In the genomic region with DNA sequence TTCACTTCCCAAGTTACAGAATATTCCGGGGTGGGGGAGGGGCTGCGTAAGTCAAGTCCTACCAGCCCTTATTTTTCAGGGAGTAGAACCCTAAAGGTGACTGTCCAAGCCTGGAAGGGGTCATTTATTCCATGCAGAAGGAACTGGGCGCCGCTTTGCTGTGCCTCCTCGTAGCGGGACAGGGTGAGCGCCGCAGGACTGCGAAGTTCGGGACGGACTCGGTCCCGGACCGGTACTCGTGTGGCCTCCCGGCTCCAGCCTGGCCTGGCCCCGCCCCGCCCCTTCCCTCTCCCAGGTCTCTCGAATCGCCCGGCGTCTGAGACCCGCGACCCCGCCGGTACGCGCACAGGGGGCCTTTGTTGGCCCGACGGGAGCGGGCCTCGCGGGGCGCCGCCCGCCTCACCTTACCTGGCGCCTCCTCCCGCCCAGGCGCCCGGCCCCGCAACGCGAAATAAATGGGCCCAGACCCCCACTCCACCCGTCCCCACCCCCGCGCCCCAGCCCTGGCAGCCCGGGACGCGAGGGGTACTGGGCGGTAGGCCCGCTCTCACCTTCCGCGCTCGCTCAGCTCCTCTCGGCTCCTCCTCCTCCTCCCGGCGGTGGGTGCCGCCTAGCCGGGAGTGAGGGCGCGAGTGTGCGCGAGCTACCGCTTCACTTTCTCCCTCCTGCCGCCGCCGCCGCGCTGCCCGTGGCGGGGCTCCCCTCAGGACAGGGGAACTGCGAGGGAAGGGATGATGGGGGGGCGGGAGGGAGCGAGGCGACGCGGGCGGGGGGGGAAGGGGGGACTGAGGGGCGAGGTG, we compare ENCODE assay signal across 7 cellular contexts. TPM values are rescaled to one million over a fixed set of nuclear protein-coding genes. Genes with fewer than 3 reads are reported as not detected.
DNase-seq lines count a peak whose midpoint lies in the region; ATAC-seq and TF ChIP-seq lines count a peak whose summit lies in the region.

No MANE protein-coding gene starts in this region.

- peak overlapping the region; percentile 85 for H3K4me3 ChIP-seq in GM12864 (ENCODE audit: low read depth, low read length)
- peak overlapping the region; percentile 73 for H3K4me3 ChIP-seq in NT2/D1 (ENCODE audit: insufficient read length, low read depth)

- no peaks in the 10 kb centered on the region for H3K27me3 ChIP-seq in NT2/D1 (ENCODE audit: insufficient read depth, insufficient read length)

- no peak overlapping the region for H3K27ac Mint-ChIP-seq in activated naive CD4-positive, alpha-beta T cell treated with anti-CD3 and anti-CD28 coated beads for 36 hours
- H3K27ac Mint-ChIP-seq in osteocyte (ENCODE audit: unreplicated experiment) (no peak overlapping the region), type B pancreatic cell (peak overlapping the region; percentile 92)

- no peak for DNase-seq in GM12864 (ENCODE audit: low read depth)
- peak; percentile 25 for DNase-seq in NT2/D1 (ENCODE audit: low read depth, low spot score)
- DNase-seq in activated naive CD4-positive, alpha-beta T cell treated with anti-CD3 and anti-CD28 coated beads for 36 hours = peak; percentile 61
- DNase-seq in Right ventricle myocardium inferior (ENCODE audit: missing footprints) = peak; percentile 80
- no peak for DNase-seq in osteocyte (ENCODE audit: extremely low spot score, unreplicated experiment)
- DNase-seq in type B pancreatic cell (ENCODE audit: extremely low spot score, unreplicated experiment) = peak; percentile 74

- H3K9me3 ChIP-seq in NT2/D1 (ENCODE audit: insufficient read depth, low read length) = no peaks in the 10 kb centered on the region

- intact Hi-C loops in activated naive CD4-positive, alpha-beta T cell treated with anti-CD3 and anti-CD28 coated beads for 36 hours (cut with micrococcal nuclease) = loop anchor here (1.0 to 5.0 kb wide), 3 partner anchors 62 to 426 kb away; partner anchors contain the start of gene MYO7A
- intact Hi-C loops in Right ventricle myocardium inferior (cut with DNase I) = no loop called here

- H3K4me3 Mint-ChIP-seq in activated naive CD4-positive, alpha-beta T cell treated with anti-CD3 and anti-CD28 coated beads for 36 hours = peak overlapping the region; percentile 80
- H3K4me3 Mint-ChIP-seq in osteocyte (ENCODE audit: unreplicated experiment) (peak overlapping the region; percentile 75), type B pancreatic cell (peak overlapping the region; percentile 91)

- H3K9ac ChIP-seq in NT2/D1 (ENCODE audit: insufficient read length, low read depth) = peak overlapping the region; percentile 91

- TF ChIP-seq CTCF in GM12864 (IDR thresholded peaks at IDR 0.05; ENCODE audit: low read depth, low read length, missing control alignments) = no peak
- no peak for TF ChIP-seq CTCF in osteocyte (IDR thresholded peaks at IDR 0.05)
- TF ChIP-seq CTCF in type B pancreatic cell (conservative IDR thresholded peaks at IDR 0.05) = no peak

- peaks cover 13% of the 10 kb centered on the region for H3K4me1 Mint-ChIP-seq in activated naive CD4-positive, alpha-beta T cell treated with anti-CD3 and anti-CD28 coated beads for 36 hours (ENCODE audit: low read depth)
- peaks cover 9% of the 10 kb centered on the region for H3K4me1 Mint-ChIP-seq in osteocyte (ENCODE audit: unreplicated experiment)
- H3K4me1 Mint-ChIP-seq in type B pancreatic cell (ENCODE audit: unreplicated experiment) = peaks cover 28% of the 10 kb centered on the region

- peaks cover 3% of the 10 kb centered on the region for H3K36me3 Mint-ChIP-seq in activated naive CD4-positive, alpha-beta T cell treated with anti-CD3 and anti-CD28 coated beads for 36 hours (ENCODE audit: low read depth)
- no peaks in the 10 kb centered on the region for H3K36me3 Mint-ChIP-seq in osteocyte (ENCODE audit: unreplicated experiment)
- H3K36me3 Mint-ChIP-seq in type B pancreatic cell = no peaks in the 10 kb centered on the region

- H3K9me3 Mint-ChIP-seq in activated naive CD4-positive, alpha-beta T cell treated with anti-CD3 and anti-CD28 coated beads for 36 hours = no peaks in the 10 kb centered on the region
- no peaks in the 10 kb centered on the region for H3K9me3 Mint-ChIP-seq in osteocyte (ENCODE audit: unreplicated experiment)
- H3K9me3 Mint-ChIP-seq in type B pancreatic cell = no peaks in the 10 kb centered on the region

- H3K27me3 Mint-ChIP-seq in activated naive CD4-positive, alpha-beta T cell treated with anti-CD3 and anti-CD28 coated beads for 36 hours (ENCODE audit: low read depth) = peaks cover 9% of the 10 kb centered on the region
- H3K27me3 Mint-ChIP-seq in osteocyte (ENCODE audit: unreplicated experiment) = peaks cover 55% of the 10 kb centered on the region
- H3K27me3 Mint-ChIP-seq in type B pancreatic cell = peaks cover 3% of the 10 kb centered on the region

- peak; percentile 47 for ATAC-seq in HG02642 (IDR thresholded peaks at IDR 0.05; ENCODE audit: poor library complexity, unreplicated experiment)
- peak; percentile 68 for ATAC-seq in Right ventricle myocardium inferior

- no peaks in the 10 kb centered on the region for H3K36me3 ChIP-seq in NT2/D1 (ENCODE audit: insufficient read depth, insufficient read length, low read length)

- H3K4me1 ChIP-seq in NT2/D1 (ENCODE audit: insufficient read depth, insufficient read length) = no peaks in the 10 kb centered on the region

- CTCF ChIA-PET in activated naive CD4-positive, alpha-beta T cell treated with anti-CD3 and anti-CD28 coated beads for 36 hours (lab: Charles Lee) = interaction anchor here (0.6 to 1.3 kb wide), 2 partner anchors 191 to 285 kb away, joined by 3 read pairs; no protein-coding TSS in a partner anchor

RNA-seq across cellular contexts. Expression of gene PAK1, which starts 0.7 kb away (rescaled TPM):
- 10 to 100 TPM; 45.8 to 49.5 TPM for total RNA-seq in activated naive CD4-positive, alpha-beta T cell treated with anti-CD3 and anti-CD28 coated beads for 36 hours
- total RNA-seq in Right ventricle myocardium inferior (10.1 TPM), osteocyte (17.4 and 20.9 TPM in 2 replicates), type B pancreatic cell (ENCODE audit: low replicate concordance) (70.3 and 73.9 TPM in 2 replicates)

Comparison
In these comparisons a context has a peak if more than half of its experiments do, and no peak if none do; other contexts are left out.
1. DNase-seq: peak in NT2/D1 (single experiment), activated naive CD4-positive, alpha-beta T cell treated with anti-CD3 and anti-CD28 coated beads for 36 hours (single experiment), Right ventricle myocardium inferior (single experiment) and type B pancreatic cell (single experiment); none in GM12864 (single experiment) and osteocyte (single experiment).
2. Peak in every context shown above with its lines, with median percentiles within 50 percentile points of each other: H3K4me3 Mint-ChIP-seq.